Comparison of ENCODE assay signal across 12 cellular contexts in the genomic region with DNA sequence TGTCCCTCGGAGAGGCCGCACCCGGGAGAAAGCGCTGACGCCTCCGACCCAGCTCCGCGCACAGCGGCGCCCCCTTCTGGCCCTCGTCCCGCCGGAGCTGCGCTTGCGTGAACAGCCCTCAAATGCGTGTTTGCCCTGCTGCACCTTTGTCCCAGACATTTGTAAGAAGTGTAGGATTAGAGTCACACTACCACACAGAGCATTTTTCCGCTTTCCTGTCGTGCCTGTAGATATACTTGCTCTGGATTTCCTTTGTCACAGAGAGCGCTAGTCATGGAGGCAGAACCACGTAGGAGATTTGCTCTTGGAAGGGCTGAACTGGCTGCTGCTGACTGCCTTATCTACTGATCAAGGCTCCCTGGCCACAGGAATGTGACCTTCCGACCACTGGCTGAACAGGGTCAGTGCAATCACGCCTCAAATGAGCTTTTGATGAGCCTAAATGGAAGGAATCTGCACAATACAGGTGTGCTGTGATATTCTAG.
DNase-seq lines count a peak whose midpoint lies in the region; TF ChIP-seq lines count a peak whose summit lies in the region.
"Had no signal": no experiment of that assay in that cellular context is flagged by ENCODE, and none has a peak within 500 bp of the region (broad histone marks: within the 10 kb centered on the region; RNA-seq: fewer than 3 reads in every experiment).

No MANE protein-coding gene starts in this region.

- peaks cover 0 to 4% of the 10 kb centered on the region in 2 donors for H3K27me3 ChIP-seq in breast epithelium

- H3K27ac ChIP-seq in breast epithelium, result no peak overlapping the region

- no peak overlapping the region for H3K4me3 ChIP-seq in GM12875 (ENCODE audit: low read depth, low read length)
- H3K4me3 ChIP-seq in breast epithelium, result peak overlapping the region in 1 of 3 donors; percentile 22

- H3K9me3 ChIP-seq in breast epithelium, result no peaks in the 10 kb centered on the region

- no peaks in the 10 kb centered on the region for H3K4me1 ChIP-seq in breast epithelium

- peaks cover 5% of the 10 kb centered on the region for H3K4me1 Mint-ChIP-seq in neural crest cell

- H3K27ac Mint-ChIP-seq in neural crest cell (ENCODE audit: unreplicated experiment), result no peak overlapping the region
- H3K27ac Mint-ChIP-seq: T-helper 2 cell treated with Interferon-gamma antibody and Interleukin-4, amounts not matched to agents 5 μg/mL and 100 μg/mL, for 36 hours had no signal

- DNase-seq in LoVo (ENCODE audit: low spot score), result peak; percentile 14
- peak in 1 of 2 donors; percentile 55 for DNase-seq in breast epithelium (ENCODE audit: low spot score in 2 of 2)
- DNase-seq in neural crest cell (ENCODE audit: low read depth, low spot score), result peak; percentile 56
- no peak for DNase-seq in glomerular visceral epithelial cell (ENCODE audit: extremely low spot score)
- DNase-seq in NCI-H524 treated with DMSO at 0.1 percent for 48 hours (lab: John Stamatoyannopoulos, UW), result no peak
- no peak for DNase-seq in NCI-H1048 (lab: John Stamatoyannopoulos, UW)
- DNase-seq in activated effector memory CD4-positive, alpha-beta T cell treated with Interleukin-2 at 50 U/mL for 16 hours, result no peak
- DNase-seq: activated naive CD4-positive, alpha-beta T cell; effector CD8-positive, alpha-beta T cell; kidney had no signal

- H3K36me3 ChIP-seq in breast epithelium, result no peaks in the 10 kb centered on the region

- intact Hi-C loops in breast epithelium (cut with DNase I; ENCODE audit: low total_unique reads), result no loop called here

- H3K27me3 Mint-ChIP-seq in neural crest cell (ENCODE audit: low read depth), result peaks cover 52% of the 10 kb centered on the region

- no peak for TF ChIP-seq POLR2A in breast epithelium (IDR thresholded peaks at IDR 0.05)

- TF ChIP-seq CTCF in GM12875 (IDR thresholded peaks at IDR 0.05; ENCODE audit: borderline replicate concordance, insufficient read depth, low read depth, low read length) (peak; percentile 61), breast epithelium (IDR thresholded peaks at IDR 0.05) (peak in 2 of 3 donors; percentile 12 to 27), neural crest cell (conservative IDR thresholded peaks at IDR 0.05) (peak; percentile 74)

- H3K36me3 Mint-ChIP-seq in neural crest cell (ENCODE audit: low read depth), result no peaks in the 10 kb centered on the region

- no peaks in the 10 kb centered on the region for H3K9me3 Mint-ChIP-seq in neural crest cell
- H3K9me3 Mint-ChIP-seq: T-helper 2 cell treated with Interferon-gamma antibody and Interleukin-4, amounts not matched to agents 5 μg/mL and 100 μg/mL, for 36 hours had no signal

- peak overlapping the region; percentile 18 for H3K4me3 Mint-ChIP-seq in neural crest cell
- H3K4me3 Mint-ChIP-seq: T-helper 2 cell treated with Interferon-gamma antibody and Interleukin-4, amounts not matched to agents 5 μg/mL and 100 μg/mL, for 36 hours had no signal

Comparison
In these comparisons a context has a peak if more than half of its experiments do, and no peak if none do; other contexts are left out.
1. CTCF ChIP-seq: peak in every context shown above with its lines; median percentile 74 in neural crest cell; 61 in GM12875; 20 in breast epithelium.
2. DNase-seq: peak in LoVo (single experiment) and neural crest cell (single experiment); none in glomerular visceral epithelial cell (single experiment), NCI-H524 treated with DMSO at 0.1 percent for 48 hours (single experiment), NCI-H1048 (single experiment) and activated effector memory CD4-positive, alpha-beta T cell treated with Interleukin-2 at 50 U/mL for 16 hours (single experiment).